In the genomic region with DNA sequence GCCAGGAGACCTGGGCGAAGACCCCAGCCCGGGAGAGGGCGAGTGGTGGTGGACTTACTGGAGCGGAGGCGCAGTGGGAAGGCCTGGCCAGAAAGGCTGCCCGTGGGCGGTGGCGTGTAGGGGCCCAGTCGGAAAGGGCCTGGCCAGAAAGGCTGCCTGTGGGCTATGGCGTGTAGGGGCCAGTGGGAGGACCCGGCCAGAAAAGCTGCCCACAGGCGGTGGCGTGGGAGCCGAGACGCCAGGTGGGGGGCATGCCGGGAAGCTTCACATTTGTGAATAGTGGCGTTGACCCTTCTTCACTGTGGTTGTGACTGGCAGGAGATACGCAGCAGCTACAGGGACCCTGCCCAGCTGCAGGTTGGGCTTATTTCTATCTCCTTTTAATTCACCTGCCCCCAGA, we compare ENCODE assay signal across 8 cellular contexts.
"Had no signal": no experiment of that assay in that cellular context is flagged by ENCODE, and none has a peak within 500 bp of the region (broad histone marks: within the 10 kb centered on the region; RNA-seq: fewer than 3 reads in every experiment).

No MANE protein-coding gene starts in this region.

- H3K27me3 Mint-ChIP-seq: IgD-negative memory B cell had no signal

- H2AFZ ChIP-seq: GM23338 had no signal

- H3K4me3 Mint-ChIP-seq: GM23338, IgD-negative memory B cell had no signal

- H3K27ac Mint-ChIP-seq: GM23338 had no signal

- FAIRE-seq: H1, H54, HepG2 had no signal

- H3K27ac ChIP-seq: HL-60 had no signal

- H3K4me1 Mint-ChIP-seq: GM23338 had no signal

- H3K4me2 ChIP-seq: GM23338 had no signal

- H3K4me1 ChIP-seq: HAP-1 had no signal

- H3K9me3 ChIP-seq: HAP-1 had no signal

- ATAC-seq: GM23338, HCT116, HepG2 had no signal

- H3K4me3 ChIP-seq: GM23338, HAP-1 had no signal
